ENCODE assay signal across 13 cellular contexts in the genomic region with DNA sequence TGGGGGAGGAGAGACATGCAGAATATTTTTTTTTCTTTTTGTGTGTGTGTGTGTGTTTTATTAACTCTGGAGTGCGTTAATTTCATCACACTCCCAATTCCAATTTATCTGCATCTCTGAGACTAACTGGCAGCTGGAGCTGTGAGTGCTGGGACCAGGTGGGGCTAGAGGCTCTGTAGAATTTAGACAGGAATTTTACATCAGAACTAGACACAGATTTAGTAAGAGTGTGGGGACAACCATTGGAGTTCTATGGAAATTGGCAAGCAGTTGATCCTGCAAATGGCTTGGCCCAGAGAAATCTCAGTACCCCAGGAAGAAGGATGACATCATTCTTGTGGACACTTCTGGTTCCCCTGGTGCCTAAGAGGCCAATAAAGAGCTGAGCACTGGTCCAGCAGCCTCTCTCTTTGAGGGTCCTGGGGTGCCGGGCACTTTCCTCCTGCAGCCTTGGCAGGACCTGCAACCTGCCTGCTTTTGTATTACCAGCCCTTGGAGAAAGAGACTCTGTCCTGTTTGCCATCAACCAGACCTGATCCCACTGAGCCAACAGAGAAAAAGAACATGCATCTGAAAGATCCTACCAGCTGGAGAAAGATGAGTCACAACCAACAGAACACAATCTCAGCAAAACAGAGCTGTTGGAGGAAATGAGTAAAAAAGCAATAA.
DNase-seq lines count a peak whose midpoint lies in the region; ATAC-seq and TF ChIP-seq lines count a peak whose summit lies in the region.
"Had no signal": no experiment of that assay in that cellular context is flagged by ENCODE, and none has a peak within 500 bp of the region (broad histone marks: within the 10 kb centered on the region; RNA-seq: fewer than 3 reads in every experiment).

No MANE protein-coding gene starts in this region.

- no peaks in the 10 kb centered on the region for H3K36me3 Mint-ChIP-seq in endodermal cell (ENCODE audit: low read depth)
- H3K36me3 Mint-ChIP-seq in effector memory CD8-positive, alpha-beta T cell (ENCODE audit: insufficient read depth): no peaks in the 10 kb centered on the region

- H3K9ac ChIP-seq in endodermal cell (ENCODE audit: extremely low read depth, low read length, poor library complexity, severe bottlenecking): no peak overlapping the region

- H3K4me3 Mint-ChIP-seq in endodermal cell: no peak overlapping the region
- H3K4me3 Mint-ChIP-seq in effector memory CD8-positive, alpha-beta T cell: no peak overlapping the region

- no peak overlapping the region for H3K27ac ChIP-seq in endodermal cell (ENCODE audit: low read depth, low read length)
- H3K27ac ChIP-seq: cardiac muscle cell had no signal

- H3K9me3 ChIP-seq in endodermal cell (ENCODE audit: control insufficient read depth, low read length): peaks cover 4% of the 10 kb centered on the region
- H3K9me3 ChIP-seq: HAP-1 had no signal

- TF ChIP-seq CTCF in AG10803 (conservative IDR thresholded peaks at IDR 0.05; ENCODE audit: low read length) (no peak), cardiac fibroblast (IDR thresholded peaks at IDR 0.05; ENCODE audit: low read depth, low read length) (no peak), endodermal cell (conservative IDR thresholded peaks at IDR 0.05) (no peak)

- no peak for ATAC-seq in effector memory CD8-positive, alpha-beta T cell (replicated peaks)
- ATAC-seq: Panc1 had no signal

- WGBS in endodermal cell (ENCODE audit: insufficient coverage in 1 of 2, insufficient read length in 1 of 2), 2 experiments: 70% methylated on average over 1 of the region's 2 CpGs; no CpG with 5 or more reads in 1 of the 2 experiments

- H3K4me1 Mint-ChIP-seq in endodermal cell: no peaks in the 10 kb centered on the region
- no peaks in the 10 kb centered on the region for H3K4me1 Mint-ChIP-seq in effector memory CD8-positive, alpha-beta T cell (ENCODE audit: low read depth in 2 of 2)

- no peaks in the 10 kb centered on the region for H3K4me1 ChIP-seq in endodermal cell (ENCODE audit: control insufficient read depth, insufficient read depth, low read length)
- H3K4me1 ChIP-seq: HAP-1 had no signal

- H3K4me3 ChIP-seq in AG10803 (ENCODE audit: low read length) (no peak overlapping the region), cardiac fibroblast (replicated peaks in 1 of 2; ENCODE audit: low read depth in 2 of 2, low read length in 2 of 2) (no peak overlapping the region), endodermal cell (ENCODE audit: low read length) (no peak overlapping the region)
- H3K4me3 ChIP-seq: cardiac muscle cell, HAP-1, lung had no signal

- peaks cover 10% of the 10 kb centered on the region for H3K9me3 Mint-ChIP-seq in endodermal cell
- no peaks in the 10 kb centered on the region for H3K9me3 Mint-ChIP-seq in effector memory CD8-positive, alpha-beta T cell

- H3K36me3 ChIP-seq in endodermal cell (ENCODE audit: control insufficient read depth, insufficient read depth, low read length): no peaks in the 10 kb centered on the region
- H3K36me3 ChIP-seq: cardiac muscle cell, HAP-1 had no signal

- DNase-seq in AG10803 (ENCODE audit: low read depth) (peak; percentile 57), LHCN-M2 (ENCODE audit: low read depth) (peak; percentile 87), cardiac fibroblast (ENCODE audit: low read depth in 2 of 2) (peak; percentile 61 to 78), islet precursor cell (peak; percentile 67), endodermal cell (no peak), retina (no peak), RPMI8226 (no peak)
- no peak for DNase-seq in effector memory CD8-positive, alpha-beta T cell
- DNase-seq: activated CD8-positive, alpha-beta memory T cell treated with anti-CD3 and anti-CD28 coated beads, Interleukin-2, amount 50 U/mL, for 48 hours had no signal

- H3K27me3 ChIP-seq in endodermal cell (ENCODE audit: control insufficient read depth, insufficient read depth, low read length, poor library complexity, severe bottlenecking): no peaks in the 10 kb centered on the region
- H3K27me3 ChIP-seq: cardiac muscle cell had no signal

- H3K27me3 Mint-ChIP-seq in endodermal cell (ENCODE audit: insufficient read depth): no peaks in the 10 kb centered on the region
- peaks cover 10% of the 10 kb centered on the region in 2 donors for H3K27me3 Mint-ChIP-seq in effector memory CD8-positive, alpha-beta T cell

- H3K27ac Mint-ChIP-seq in endodermal cell: no peak overlapping the region
- no peak overlapping the region for H3K27ac Mint-ChIP-seq in effector memory CD8-positive, alpha-beta T cell

Comparison
In these comparisons a context has a peak if more than half of its experiments do, and no peak if none do; other contexts are left out.
1. DNase-seq: peak in AG10803 (single experiment), LHCN-M2 (single experiment), cardiac fibroblast (2 of 2) and islet precursor cell (single experiment); none in endodermal cell (single experiment), effector memory CD8-positive, alpha-beta T cell (0 of 3), retina (single experiment) and RPMI8226 (single experiment).